ENCODE assay signal across 17 cellular contexts in genomic region chr11:69978841-69979614, GRCh38.
"Had no signal": no experiment of that assay in that cellular context is flagged by ENCODE, and none has a peak within 500 bp of the region (broad histone marks: within the 10 kb centered on the region; RNA-seq: fewer than 3 reads in every experiment).

No MANE protein-coding gene starts in this region.

- DNase-seq: activated CD4-positive, alpha-beta T cell treated with anti-CD3 and anti-CD28 coated beads for 1 hour; activated CD4-positive, alpha-beta T cell treated with anti-CD3 and anti-CD28 coated beads, Interleukin-2, amount 50 U/mL, for 4 hours; activated effector memory CD4-positive, alpha-beta T cell treated with anti-CD3 and anti-CD28 coated beads, Interleukin-2, amount 50 U/mL, for 16 hours; activated naive CD4-positive, alpha-beta T cell treated with anti-CD3 and anti-CD28 coated beads, Interleukin-2, amount 50 U/mL, for 16 hours; activated T-cell treated with anti-CD3 and anti-CD28 coated beads, Interleukin-2, amount 50 U/mL, for 72 hours; cerebellar nuclear complex; effector memory CD4-positive, alpha-beta T cell; foreskin keratinocyte; left ventricle myocardium inferior; mesendoderm; spleen; stimulated activated CD4-positive, alpha-beta T cell treated with anti-CD3 and anti-CD28 coated beads, Interleukin-4, amount 100 ng/mL, for 4 hours; T-helper 17 cell; WERI-Rb-1 had no signal

- H3K9ac ChIP-seq: parathyroid adenoma had no signal

- H2AFZ ChIP-seq: parathyroid adenoma had no signal

- H3K9me3 Mint-ChIP-seq: activated T-cell treated with anti-CD3 and anti-CD28 coated beads, Interleukin-2, amount 50 U/mL, for 72 hours; natural killer cell treated with Interleukin-12 subunit alpha and Interleukin-12 subunit beta and Interleukin-15 and Interleukin-18, amount 100 ng/mL, for 72 hours; stimulated activated memory B cell treated with anti-CD40 and anti-IgM and Interleukin-4, amounts not matched to agents 10 μg/mL and 1 μg/mL and 100 μg/mL, for 72 hours had no signal

- H3K4me1 ChIP-seq: foreskin keratinocyte, parathyroid adenoma had no signal

- H3K79me2 ChIP-seq: parathyroid adenoma had no signal

- H3K27ac ChIP-seq: foreskin keratinocyte, left ventricle myocardium inferior, parathyroid adenoma, spleen, WERI-Rb-1 had no signal

- ATAC-seq: activated T-cell treated with anti-CD3 and anti-CD28 coated beads, Interleukin-2, amount 50 U/mL, for 72 hours; foreskin keratinocyte; natural killer cell treated with Interleukin-12 subunit alpha and Interleukin-12 subunit beta and Interleukin-15 and Interleukin-18, amount 100 ng/mL, for 72 hours; stimulated activated memory B cell treated with anti-CD40 and anti-IgM and Interleukin-4, amounts not matched to agents 10 μg/mL and 1 μg/mL and 100 μg/mL, for 72 hours; T-helper 17 cell had no signal

- H3K27ac Mint-ChIP-seq: activated T-cell treated with anti-CD3 and anti-CD28 coated beads, Interleukin-2, amount 50 U/mL, for 72 hours; natural killer cell treated with Interleukin-12 subunit alpha and Interleukin-12 subunit beta and Interleukin-15 and Interleukin-18, amount 100 ng/mL, for 72 hours; stimulated activated memory B cell treated with anti-CD40 and anti-IgM and Interleukin-4, amounts not matched to agents 10 μg/mL and 1 μg/mL and 100 μg/mL, for 72 hours; T-helper 17 cell had no signal

- H3K9me3 ChIP-seq: left ventricle myocardium inferior, spleen had no signal

- H3K36me3 ChIP-seq: left ventricle myocardium inferior, spleen, WERI-Rb-1 had no signal

- H3K36me3 Mint-ChIP-seq: natural killer cell treated with Interleukin-12 subunit alpha and Interleukin-12 subunit beta and Interleukin-15 and Interleukin-18, amount 100 ng/mL, for 72 hours; stimulated activated memory B cell treated with anti-CD40 and anti-IgM and Interleukin-4, amounts not matched to agents 10 μg/mL and 1 μg/mL and 100 μg/mL, for 72 hours had no signal

- H3K4me3 ChIP-seq: left ventricle myocardium inferior, spleen had no signal

- H3K4me1 Mint-ChIP-seq: stimulated activated memory B cell treated with anti-CD40 and anti-IgM and Interleukin-4, amounts not matched to agents 10 μg/mL and 1 μg/mL and 100 μg/mL, for 72 hours; T-helper 17 cell had no signal

- H3K4me3 Mint-ChIP-seq: activated T-cell treated with anti-CD3 and anti-CD28 coated beads, Interleukin-2, amount 50 U/mL, for 72 hours; natural killer cell treated with Interleukin-12 subunit alpha and Interleukin-12 subunit beta and Interleukin-15 and Interleukin-18, amount 100 ng/mL, for 72 hours; stimulated activated memory B cell treated with anti-CD40 and anti-IgM and Interleukin-4, amounts not matched to agents 10 μg/mL and 1 μg/mL and 100 μg/mL, for 72 hours; T-helper 17 cell had no signal
